ENCODE assay signal across 9 cellular contexts in the genomic region with DNA sequence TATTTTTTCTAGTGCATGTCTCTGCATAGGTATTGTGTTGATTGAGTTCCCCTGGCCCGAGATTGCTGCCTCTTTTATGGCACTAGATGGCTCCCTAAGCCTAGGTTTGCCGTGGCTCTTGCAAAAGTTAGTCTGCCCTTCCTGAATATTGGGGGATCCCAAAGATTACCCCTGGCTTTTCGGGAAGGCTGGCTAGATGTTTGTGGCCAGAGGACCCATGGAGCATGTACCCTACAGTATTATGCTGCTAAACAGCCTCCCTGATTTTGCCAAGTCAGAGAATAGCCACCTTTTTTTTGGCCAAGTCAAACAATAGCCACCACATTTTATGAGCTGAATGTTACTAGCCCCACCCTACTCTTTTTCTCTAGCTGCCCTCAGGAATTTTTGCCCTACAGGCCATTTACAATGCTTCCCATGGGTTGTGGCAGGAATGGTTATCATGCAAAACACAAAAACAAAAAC.
A peak's percentile ranks its signal among the peaks of the same experiment; 100 is the strongest.
DNase-seq lines count a peak whose midpoint lies in the region; ATAC-seq and TF ChIP-seq lines count a peak whose summit lies in the region.
"Had no signal": no experiment of that assay in that cellular context is flagged by ENCODE, and none has a peak within 500 bp of the region (broad histone marks: within the 10 kb centered on the region; RNA-seq: fewer than 3 reads in every experiment).

No MANE protein-coding gene starts in this region.

- no peak overlapping the region for H3K27ac Mint-ChIP-seq in activated T-helper 17 cell treated with anti-CD3 and anti-CD28 coated beads, Interleukin-2, amount 50 U/mL, for 72 hours
- H3K27ac Mint-ChIP-seq: activated T-helper 2 cell treated with anti-CD3 and anti-CD28 coated beads, Interferon-gamma antibody, Interleukin-2, Interleukin-4, amounts not matched to agents 10 μg/mL and 5 μg/mL and 100 μg/mL, durations not matched to agents 14 hours and 24 hours and 36 hours had no signal

- H3K4me3 Mint-ChIP-seq in activated T-helper 17 cell treated with anti-CD3 and anti-CD28 coated beads, Interleukin-2, amount 50 U/mL, for 72 hours = no peak overlapping the region

- peak; percentile 47 for TF ChIP-seq CTCF in astrocyte of the cerebellum (IDR thresholded peaks at IDR 0.05; ENCODE audit: low read depth, low read length, missing control alignments)

- peak; percentile 31 for DNase-seq in EL
- DNase-seq in KBM-7 = peak; percentile 9
- peak; percentile 11 for DNase-seq in astrocyte of the cerebellum (ENCODE audit: low read depth)
- DNase-seq in lung microvascular endothelial cell (ENCODE audit: low read depth in 2 of 2) = peak; percentile 35
- no peak for DNase-seq in retina
- DNase-seq in NCI-H1436 treated with DMSO at 0.1 percent for 48 hours (lab: John Stamatoyannopoulos, UW) = no peak
- no peak for DNase-seq in AG08395 (ENCODE audit: low spot score)

- peaks cover 11% of the 10 kb centered on the region for H3K27me3 Mint-ChIP-seq in activated T-helper 17 cell treated with anti-CD3 and anti-CD28 coated beads, Interleukin-2, amount 50 U/mL, for 72 hours

- no peak for ATAC-seq in activated T-helper 17 cell treated with anti-CD3 and anti-CD28 coated beads, Interleukin-2, amount 50 U/mL, for 72 hours (replicated peaks)

- H3K36me3 Mint-ChIP-seq in activated T-helper 17 cell treated with anti-CD3 and anti-CD28 coated beads, Interleukin-2, amount 50 U/mL, for 72 hours (ENCODE audit: low read depth) = no peaks in the 10 kb centered on the region

- no peaks in the 10 kb centered on the region for H3K4me1 Mint-ChIP-seq in activated T-helper 17 cell treated with anti-CD3 and anti-CD28 coated beads, Interleukin-2, amount 50 U/mL, for 72 hours

- H3K9me3 Mint-ChIP-seq in activated T-helper 17 cell treated with anti-CD3 and anti-CD28 coated beads, Interleukin-2, amount 50 U/mL, for 72 hours = peaks cover 7% of the 10 kb centered on the region

- in situ Hi-C loops in KBM-7 (cut with MboI; ENCODE audit: low pct_unique_long_range_greater_than_20kb, low sequenced_read_pairs) (no loop called here), astrocyte of the cerebellum (cut with HindIII; ENCODE audit: low sequenced_read_pairs) (no loop called here)

- H3K4me3 ChIP-seq in astrocyte of the cerebellum (ENCODE audit: low read depth, low read length) = no peak overlapping the region

Comparison
In these comparisons a context has a peak if more than half of its experiments do, and no peak if none do; other contexts are left out.
1. DNase-seq: peak in EL (single experiment), KBM-7 (single experiment), astrocyte of the cerebellum (single experiment) and lung microvascular endothelial cell (2 of 2); none in retina (single experiment), NCI-H1436 treated with DMSO at 0.1 percent for 48 hours (single experiment) and AG08395 (single experiment).